ENCODE assay signal across 21 cellular contexts in the genomic region with DNA sequence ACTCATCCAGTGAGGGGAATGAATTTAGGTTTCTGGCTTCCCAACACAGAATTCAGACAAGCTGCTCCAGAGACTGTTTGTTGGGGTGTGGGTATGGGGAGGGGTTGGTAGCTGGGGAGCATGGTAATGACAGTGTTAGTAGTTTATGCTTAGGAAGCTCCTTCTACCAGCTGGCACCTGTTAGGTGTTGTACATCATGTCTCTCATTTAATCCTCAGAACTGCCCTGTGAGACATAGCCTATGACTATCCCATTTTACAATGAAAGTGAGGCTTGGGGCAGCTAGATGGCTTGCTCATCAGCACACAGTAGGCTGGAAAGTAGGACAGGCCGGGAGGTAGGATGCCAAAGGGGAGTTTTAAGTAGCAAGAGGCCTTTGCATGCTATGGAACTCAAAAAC. TPM values are rescaled to one million over a fixed set of nuclear protein-coding genes. Genes with fewer than 3 reads are reported as not detected.
DNase-seq lines count a peak whose midpoint lies in the region; ATAC-seq, FAIRE-seq and TF ChIP-seq lines count a peak whose summit lies in the region.
"Had no signal": no experiment of that assay in that cellular context is flagged by ENCODE, and none has a peak within 500 bp of the region (broad histone marks: within the 10 kb centered on the region; RNA-seq: fewer than 3 reads in every experiment).

No MANE protein-coding gene starts in this region.

- no peak overlapping the region for H3K4me2 ChIP-seq in osteoblast (ENCODE audit: insufficient read depth, low read length)

- FAIRE-seq in frontal cortex (lab: Jason Lieb, UNC), result no peak
- FAIRE-seq: GM12892, H1 had no signal

- no peak for ATAC-seq in effector memory CD8-positive, alpha-beta T cell (replicated peaks)

- POLR2A ChIA-PET in activated CD4-positive, alpha-beta memory T cell treated with anti-CD3 and anti-CD28 coated beads for 36 hours (lab: Charles Lee), result interaction anchor here (1.2 kb wide), 1 partner anchor 12 kb away, joined by 3 read pairs; no protein-coding TSS in a partner anchor

- H3K27ac ChIP-seq in osteoblast (ENCODE audit: low read depth, low read length), result no peak overlapping the region
- H3K27ac ChIP-seq: sigmoid colon had no signal

- H2AFZ ChIP-seq in osteoblast (ENCODE audit: low read length), result no peak overlapping the region

- H3K9me3 Mint-ChIP-seq in activated naive CD4-positive, alpha-beta T cell treated with anti-CD3 and anti-CD28 coated beads, Interleukin-2, amount 10 ng/mL, durations not matched to agents 7 days and 5 days, result no peaks in the 10 kb centered on the region
- no peaks in the 10 kb centered on the region for H3K9me3 Mint-ChIP-seq in activated CD4-positive, alpha-beta memory T cell treated with anti-CD3 and anti-CD28 coated beads for 36 hours
- no peaks in the 10 kb centered on the region for H3K9me3 Mint-ChIP-seq in effector memory CD8-positive, alpha-beta T cell
- H3K9me3 Mint-ChIP-seq in type B pancreatic cell, result no peaks in the 10 kb centered on the region
- H3K9me3 Mint-ChIP-seq: IgD-negative memory B cell, memory B cell had no signal

- H3K4me3 ChIP-seq in osteoblast (ENCODE audit: insufficient read depth, low read length), result no peak overlapping the region
- H3K4me3 ChIP-seq: sigmoid colon had no signal

- H3K27ac Mint-ChIP-seq in activated naive CD4-positive, alpha-beta T cell treated with anti-CD3 and anti-CD28 coated beads, Interleukin-2, amount 10 ng/mL, durations not matched to agents 7 days and 5 days, result peak overlapping the region; percentile 88
- peak overlapping the region; percentile 91 for H3K27ac Mint-ChIP-seq in activated CD4-positive, alpha-beta memory T cell treated with anti-CD3 and anti-CD28 coated beads for 36 hours
- peak overlapping the region; percentile 93 to 97 for H3K27ac Mint-ChIP-seq in effector memory CD8-positive, alpha-beta T cell
- H3K27ac Mint-ChIP-seq in type B pancreatic cell, result no peak overlapping the region
- H3K27ac Mint-ChIP-seq: memory B cell had no signal

- no peaks in the 10 kb centered on the region for H3K36me3 ChIP-seq in osteoblast (ENCODE audit: insufficient read depth, low read length)
- H3K36me3 ChIP-seq: sigmoid colon had no signal

- TF ChIP-seq CTCF in type B pancreatic cell (conservative IDR thresholded peaks at IDR 0.05) (no peak), osteoblast (IDR thresholded peaks at IDR 0.05; ENCODE audit: extremely low read depth, low read depth, low read length) (no peak)

- DNase-seq in activated naive CD4-positive, alpha-beta T cell treated with anti-CD3 and anti-CD28 coated beads, Interleukin-2, amount 10 ng/mL, durations not matched to agents 7 days and 5 days, result no peak
- DNase-seq in activated naive CD4-positive, alpha-beta T cell treated with anti-CD3 and anti-CD28 coated beads, Interleukin-2, amount 50 U/mL, for 16 hours, result no peak
- no peak for DNase-seq in activated CD4-positive, alpha-beta memory T cell treated with anti-CD3 and anti-CD28 coated beads for 36 hours
- DNase-seq in effector memory CD8-positive, alpha-beta T cell, result no peak
- no peak for DNase-seq in type B pancreatic cell (ENCODE audit: extremely low spot score, unreplicated experiment)
- DNase-seq in frontal cortex (ENCODE audit: low spot score in 2 of 2), result no peak
- DNase-seq in osteoblast (ENCODE audit: insufficient read length, low spot score, missing footprints), result no peak
- DNase-seq: activated CD4-positive, alpha-beta T cell treated with anti-CD3 and anti-CD28 coated beads, Interleukin-2, amount 50 U/mL, for 48 hours; activated gamma-delta T cell; DMS79 treated with DMSO at 0.1 percent for 48 hours; effector CD8-positive, alpha-beta T cell; NCI-H1694; NCI-H69; posterior cingulate gyrus; sigmoid colon had no signal

- no peaks in the 10 kb centered on the region for H3K9me3 ChIP-seq in osteoblast (ENCODE audit: low read depth, low read length)
- H3K9me3 ChIP-seq: sigmoid colon had no signal

- no peaks in the 10 kb centered on the region for H3K27me3 Mint-ChIP-seq in activated naive CD4-positive, alpha-beta T cell treated with anti-CD3 and anti-CD28 coated beads, Interleukin-2, amount 10 ng/mL, durations not matched to agents 7 days and 5 days
- no peaks in the 10 kb centered on the region for H3K27me3 Mint-ChIP-seq in activated CD4-positive, alpha-beta memory T cell treated with anti-CD3 and anti-CD28 coated beads for 36 hours
- H3K27me3 Mint-ChIP-seq in effector memory CD8-positive, alpha-beta T cell, result no peaks in the 10 kb centered on the region
- peaks cover 42% of the 10 kb centered on the region for H3K27me3 Mint-ChIP-seq in type B pancreatic cell

- H3K4me1 ChIP-seq in osteoblast (ENCODE audit: insufficient read depth, low read length), result peaks cover 7% of the 10 kb centered on the region

- intact Hi-C loops in activated CD4-positive, alpha-beta memory T cell treated with anti-CD3 and anti-CD28 coated beads for 36 hours (cut with micrococcal nuclease), result loop anchor here (1.0 to 10.0 kb wide), 16 partner anchors 11 to 1362 kb away; partner anchors contain the start of genes FOXP1, PPP4R2, RYBP and SHQ1

- H3K36me3 Mint-ChIP-seq in activated naive CD4-positive, alpha-beta T cell treated with anti-CD3 and anti-CD28 coated beads, Interleukin-2, amount 10 ng/mL, durations not matched to agents 7 days and 5 days, result peaks cover 33% of the 10 kb centered on the region
- H3K36me3 Mint-ChIP-seq in activated CD4-positive, alpha-beta memory T cell treated with anti-CD3 and anti-CD28 coated beads for 36 hours, result peaks cover 4% of the 10 kb centered on the region
- peaks cover 21% of the 10 kb centered on the region for H3K36me3 Mint-ChIP-seq in effector memory CD8-positive, alpha-beta T cell (ENCODE audit: insufficient read depth)
- peaks cover 15% of the 10 kb centered on the region for H3K36me3 Mint-ChIP-seq in type B pancreatic cell
- H3K36me3 Mint-ChIP-seq: memory B cell had no signal

- H3K4me3 Mint-ChIP-seq in activated naive CD4-positive, alpha-beta T cell treated with anti-CD3 and anti-CD28 coated beads, Interleukin-2, amount 10 ng/mL, durations not matched to agents 7 days and 5 days, result peak overlapping the region; percentile 94
- H3K4me3 Mint-ChIP-seq in activated CD4-positive, alpha-beta memory T cell treated with anti-CD3 and anti-CD28 coated beads for 36 hours, result peak overlapping the region; percentile 81
- H3K4me3 Mint-ChIP-seq in effector memory CD8-positive, alpha-beta T cell, result peak overlapping the region; percentile 72 to 97
- peak overlapping the region; percentile 61 for H3K4me3 Mint-ChIP-seq in type B pancreatic cell
- H3K4me3 Mint-ChIP-seq: memory B cell had no signal

- H3K79me2 ChIP-seq in osteoblast (ENCODE audit: insufficient read depth, low read length), result no peaks in the 10 kb centered on the region

- CTCF ChIA-PET in activated naive CD4-positive, alpha-beta T cell treated with anti-CD3 and anti-CD28 coated beads, Interleukin-2, amount 10 ng/mL, durations not matched to agents 7 days and 5 days (lab: Charles Lee), result interaction anchor here (3.0 kb wide), 1 partner anchor 12 kb away, joined by 11 read pairs; no protein-coding TSS in a partner anchor
- CTCF ChIA-PET in activated CD4-positive, alpha-beta memory T cell treated with anti-CD3 and anti-CD28 coated beads for 36 hours (lab: Charles Lee), result interaction anchor here (1.2 to 2.3 kb wide), 2 partner anchors 8 to 12 kb away, joined by 4 to 9 read pairs; no protein-coding TSS in a partner anchor

- H4K20me1 ChIP-seq in osteoblast (ENCODE audit: insufficient read depth, low read length), result no peaks in the 10 kb centered on the region

- H3K4me1 Mint-ChIP-seq in activated naive CD4-positive, alpha-beta T cell treated with anti-CD3 and anti-CD28 coated beads, Interleukin-2, amount 10 ng/mL, durations not matched to agents 7 days and 5 days, result peaks cover 72% of the 10 kb centered on the region
- H3K4me1 Mint-ChIP-seq in activated CD4-positive, alpha-beta memory T cell treated with anti-CD3 and anti-CD28 coated beads for 36 hours (ENCODE audit: low read depth), result peaks cover 70% of the 10 kb centered on the region
- peaks cover 63 to 76% of the 10 kb centered on the region in 2 donors for H3K4me1 Mint-ChIP-seq in effector memory CD8-positive, alpha-beta T cell (ENCODE audit: low read depth in 2 of 2)
- H3K4me1 Mint-ChIP-seq in type B pancreatic cell (ENCODE audit: unreplicated experiment), result peaks cover 15% of the 10 kb centered on the region

- peaks cover 47% of the 10 kb centered on the region for H3K27me3 ChIP-seq in osteoblast (ENCODE audit: insufficient read depth, low read length)
- H3K27me3 ChIP-seq: sigmoid colon had no signal

RNA-seq across cellular contexts. Expression of gene EIF4E3, which starts 2.5 kb away (rescaled TPM):
- total RNA-seq in activated CD4-positive, alpha-beta memory T cell treated with anti-CD3 and anti-CD28 coated beads for 36 hours, result 10 to 100 TPM; 36.7 to 37.6 TPM
- 14.4 and 16.2 TPM in 2 replicates for total RNA-seq in type B pancreatic cell (ENCODE audit: low replicate concordance)
- total RNA-seq in frontal cortex, result 22.8 TPM
- total RNA-seq in osteoblast, result 2.9 and 3.5 TPM in 2 replicates

RNA-seq across cellular contexts. Expression of gene GPR27, which starts 31.0 kb away (rescaled TPM):
- 1 to 10 TPM; 1.2 to 1.3 TPM for total RNA-seq in activated CD4-positive, alpha-beta memory T cell treated with anti-CD3 and anti-CD28 coated beads for 36 hours
- total RNA-seq in type B pancreatic cell (ENCODE audit: low replicate concordance), result 7.1 and 7.4 TPM in 2 replicates
- total RNA-seq in frontal cortex, result 43.6 TPM
- under 0.01 TPM in 1 of 2 replicates, not detected in the other for total RNA-seq in osteoblast
- total RNA-seq: glomerular endothelial cell, myocyte had no signal
